7 cellular contexts compared by ENCODE assay signal in genomic region chr18:59059140-59059539, GRCh38.
"Had no signal": no experiment of that assay in that cellular context is flagged by ENCODE, and none has a peak within 500 bp of the region (broad histone marks: within the 10 kb centered on the region; RNA-seq: fewer than 3 reads in every experiment).

No MANE protein-coding gene starts in this region.

- ATAC-seq: HepG2 had no signal

- H3K4me2 ChIP-seq: KMS-11 had no signal

- H3K27ac ChIP-seq: HL-60, KMS-11 had no signal

- DNase-seq: H9, HCEC 1CT, KBM-7 had no signal

- H3K4me3 Mint-ChIP-seq: H9, IgD-negative memory B cell had no signal

- H3K9me3 Mint-ChIP-seq: H9, IgD-negative memory B cell had no signal

- H3K27ac Mint-ChIP-seq: H9, IgD-negative memory B cell had no signal
